ENCODE assay signal across 8 cellular contexts in the genomic region with DNA sequence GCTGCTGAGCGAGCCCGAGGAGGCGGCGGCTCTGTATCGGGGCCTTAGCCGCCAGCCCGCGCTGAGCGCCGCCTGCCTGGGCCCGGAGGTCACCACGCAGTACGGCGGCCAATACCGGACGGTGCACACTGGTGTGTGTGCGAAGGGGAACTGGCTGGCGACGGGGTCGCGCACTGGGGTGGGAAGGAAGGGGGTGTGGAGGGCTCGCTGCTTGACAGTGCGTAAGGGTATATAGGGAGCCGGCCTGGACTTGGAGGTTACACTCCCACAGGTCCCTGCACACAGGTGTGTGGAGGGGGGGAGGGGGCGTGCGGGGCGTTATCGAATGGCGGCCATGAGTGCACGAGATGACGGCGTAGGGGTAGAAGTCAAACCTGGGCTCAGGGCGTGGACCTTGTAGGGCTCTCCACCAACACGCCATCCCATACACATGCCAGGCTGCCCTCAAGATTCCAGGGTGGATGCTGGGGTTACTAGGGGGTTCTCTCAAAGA. TPM values are rescaled to one million over a fixed set of nuclear protein-coding genes. Genes with fewer than 3 reads are reported as not detected.
DNase-seq lines count a peak whose midpoint lies in the region; ATAC-seq lines count a peak whose summit lies in the region.

No MANE protein-coding gene starts in this region.

- H3K27me3 Mint-ChIP-seq in activated T-helper 2 cell treated with anti-CD3 and anti-CD28 coated beads, Interferon-gamma antibody, Interleukin-2, Interleukin-4, amounts not matched to agents 10 μg/mL and 5 μg/mL and 100 μg/mL, durations not matched to agents 14 hours and 24 hours and 36 hours (ENCODE audit: low read depth): no peaks in the 10 kb centered on the region

- H3K36me3 Mint-ChIP-seq in activated T-helper 2 cell treated with anti-CD3 and anti-CD28 coated beads, Interferon-gamma antibody, Interleukin-2, Interleukin-4, amounts not matched to agents 10 μg/mL and 5 μg/mL and 100 μg/mL, durations not matched to agents 14 hours and 24 hours and 36 hours (ENCODE audit: low read depth): peaks cover 18% of the 10 kb centered on the region

- no peaks in the 10 kb centered on the region for H3K27me3 ChIP-seq in iPS-15b (ENCODE audit: control insufficient read depth, insufficient read depth, low read length)

- peaks cover 11% of the 10 kb centered on the region for H3K4me1 ChIP-seq in iPS-15b (ENCODE audit: control insufficient read depth, insufficient read depth, low read length)

- no peak overlapping the region for H3K27ac Mint-ChIP-seq in activated T-helper 2 cell treated with anti-CD3 and anti-CD28 coated beads, Interferon-gamma antibody, Interleukin-2, Interleukin-4, amounts not matched to agents 10 μg/mL and 5 μg/mL and 100 μg/mL, durations not matched to agents 14 hours and 24 hours and 36 hours

- intact Hi-C loops in activated T-helper 2 cell treated with anti-CD3 and anti-CD28 coated beads, Interferon-gamma antibody, Interleukin-2, Interleukin-4, amounts not matched to agents 10 μg/mL and 5 μg/mL and 100 μg/mL, durations not matched to agents 14 hours and 24 hours and 36 hours (cut with micrococcal nuclease): loop anchor here (1.0 to 5.0 kb wide), 3 partner anchors 15 to 202 kb away; a partner anchor contains a TSS

- H3K9ac ChIP-seq in iPS-15b (ENCODE audit: low read depth, low read length): peak overlapping the region; percentile 79

- DNase-seq in activated T-helper 2 cell treated with anti-CD3 and anti-CD28 coated beads, Interferon-gamma antibody, Interleukin-2, Interleukin-4, amounts not matched to agents 10 μg/mL and 5 μg/mL and 100 μg/mL, durations not matched to agents 14 hours and 24 hours and 36 hours (ENCODE audit: low spot score): no peak
- peak; percentile 23 for DNase-seq in stimulated activated CD8-positive, alpha-beta memory T cell treated with anti-CD3 and anti-CD28 coated beads, Interleukin-15, amount 100 ng/mL, for 24 hours (ENCODE audit: low read depth)
- DNase-seq in HUDEP-2 (lab: John Stamatoyannopoulos, UW; ENCODE audit: unreplicated experiment in 76 of 76) (no peak), H4 (ENCODE audit: low spot score) (no peak), dedifferentiated amniotic fluid mesenchymal stem cell (ENCODE audit: extremely low spot score) (no peak)

- H3K9me3 ChIP-seq in iPS-15b (ENCODE audit: control insufficient read depth, insufficient read depth, low read length): no peaks in the 10 kb centered on the region

- H3K4me1 Mint-ChIP-seq in activated T-helper 2 cell treated with anti-CD3 and anti-CD28 coated beads, Interferon-gamma antibody, Interleukin-2, Interleukin-4, amounts not matched to agents 10 μg/mL and 5 μg/mL and 100 μg/mL, durations not matched to agents 14 hours and 24 hours and 36 hours (ENCODE audit: low read depth): peaks cover 16% of the 10 kb centered on the region

- H3K36me3 ChIP-seq in iPS-15b (ENCODE audit: control insufficient read depth, insufficient read depth, low read length): peaks cover 36% of the 10 kb centered on the region

- no peaks in the 10 kb centered on the region for H3K9me3 Mint-ChIP-seq in activated T-helper 2 cell treated with anti-CD3 and anti-CD28 coated beads, Interferon-gamma antibody, Interleukin-2, Interleukin-4, amounts not matched to agents 10 μg/mL and 5 μg/mL and 100 μg/mL, durations not matched to agents 14 hours and 24 hours and 36 hours

- ATAC-seq in GM19455 (IDR thresholded peaks at IDR 0.05; ENCODE audit: unreplicated experiment) (peak; percentile 32), HG03432 (IDR thresholded peaks at IDR 0.05; ENCODE audit: unreplicated experiment) (peak; percentile 20)

- peak overlapping the region; percentile 87 for H3K4me3 ChIP-seq in iPS-15b (ENCODE audit: low read depth, low read length)

- peak overlapping the region; percentile 91 for H3K4me3 Mint-ChIP-seq in activated T-helper 2 cell treated with anti-CD3 and anti-CD28 coated beads, Interferon-gamma antibody, Interleukin-2, Interleukin-4, amounts not matched to agents 10 μg/mL and 5 μg/mL and 100 μg/mL, durations not matched to agents 14 hours and 24 hours and 36 hours (ENCODE audit: low read depth)

RNA-seq across cellular contexts. Expression of a gene that starts 0.4 kb away (rescaled TPM):
- 111 and 113 TPM in 2 replicates for total RNA-seq in activated T-helper 2 cell treated with anti-CD3 and anti-CD28 coated beads, Interferon-gamma antibody, Interleukin-2, Interleukin-4, amounts not matched to agents 10 μg/mL and 5 μg/mL and 100 μg/mL, durations not matched to agents 14 hours and 24 hours and 36 hours
- 78.3 and 86.6 TPM in 2 replicates for total RNA-seq in H4 (2014; rRNA removed; shearing (Covaris generic))

RNA-seq across cellular contexts. Expression of a gene that starts 14.7 kb away (rescaled TPM):
- 8.3 and 11.1 TPM in 2 replicates for total RNA-seq in activated T-helper 2 cell treated with anti-CD3 and anti-CD28 coated beads, Interferon-gamma antibody, Interleukin-2, Interleukin-4, amounts not matched to agents 10 μg/mL and 5 μg/mL and 100 μg/mL, durations not matched to agents 14 hours and 24 hours and 36 hours
- 0.10 TPM in 1 of 2 replicates, not detected in the other for total RNA-seq in H4 (2014; rRNA removed; shearing (Covaris generic))

RNA-seq across cellular contexts. Expression of a gene that starts 14.8 kb away (rescaled TPM):
- 43.0 and 45.1 TPM in 2 replicates for total RNA-seq in activated T-helper 2 cell treated with anti-CD3 and anti-CD28 coated beads, Interferon-gamma antibody, Interleukin-2, Interleukin-4, amounts not matched to agents 10 μg/mL and 5 μg/mL and 100 μg/mL, durations not matched to agents 14 hours and 24 hours and 36 hours
- 8.4 and 11.8 TPM in 2 replicates for total RNA-seq in H4 (2014; rRNA removed; shearing (Covaris generic))

RNA-seq across cellular contexts. Expression of a gene that starts 44.9 kb away (rescaled TPM):
- total RNA-seq in activated T-helper 2 cell treated with anti-CD3 and anti-CD28 coated beads, Interferon-gamma antibody, Interleukin-2, Interleukin-4, amounts not matched to agents 10 μg/mL and 5 μg/mL and 100 μg/mL, durations not matched to agents 14 hours and 24 hours and 36 hours: not detected in 2 replicates
- total RNA-seq in H4 (2014; rRNA removed; shearing (Covaris generic)): not detected in 2 replicates

RNA-seq across cellular contexts. Expression of a gene that starts 49.2 kb away (rescaled TPM):
- total RNA-seq in activated T-helper 2 cell treated with anti-CD3 and anti-CD28 coated beads, Interferon-gamma antibody, Interleukin-2, Interleukin-4, amounts not matched to agents 10 μg/mL and 5 μg/mL and 100 μg/mL, durations not matched to agents 14 hours and 24 hours and 36 hours: 45.9 and 48.0 TPM in 2 replicates
- 11.9 and 15.1 TPM in 2 replicates for total RNA-seq in H4 (2014; rRNA removed; shearing (Covaris generic))
